Comparison of ENCODE assay signal across 24 cellular contexts in genomic region chr10:48574322-48574796, GRCh38. TPM values are rescaled to one million over a fixed set of nuclear protein-coding genes. Genes with fewer than 3 reads are reported as not detected.
DNase-seq lines count a peak whose midpoint lies in the region; ATAC-seq, FAIRE-seq and TF ChIP-seq lines count a peak whose summit lies in the region.
"Had no signal": no experiment of that assay in that cellular context is flagged by ENCODE, and none has a peak within 500 bp of the region (broad histone marks: within the 10 kb centered on the region; RNA-seq: fewer than 3 reads in every experiment).

No MANE protein-coding gene starts in this region.

- H3K18ac ChIP-seq in mesendoderm (ENCODE audit: low read length), result no peak overlapping the region

- H3K79me1 ChIP-seq in mesendoderm (ENCODE audit: low read length), result no peaks in the 10 kb centered on the region

- peak overlapping the region; percentile 79 for H2AFZ ChIP-seq in OCI-LY7 (ENCODE audit: low read length)

- H4K8ac ChIP-seq in mesendoderm (ENCODE audit: low read depth, low read length), result no peak overlapping the region

- peak; percentile 34 for ATAC-seq in HG02798 (IDR thresholded peaks at IDR 0.05; ENCODE audit: poor library complexity, unreplicated experiment)
- ATAC-seq: activated T-cell treated with anti-CD3 and anti-CD28 coated beads, Interleukin-2, amount 50 U/mL, for 72 hours; left lung; T-cell had no signal

- H3K27ac ChIP-seq in OCI-LY7 (ENCODE audit: low read depth, low read length, poor library complexity, severe bottlenecking), result peak overlapping the region; percentile 95
- H3K27ac ChIP-seq in mesendoderm (ENCODE audit: low read depth, low read length), result no peak overlapping the region
- H3K27ac ChIP-seq in substantia nigra (ENCODE audit: low read depth, low read length, poor library complexity, severe bottlenecking), result no peak overlapping the region
- H3K27ac ChIP-seq: left lung, thoracic aorta had no signal

- H3K4me2 ChIP-seq in OCI-LY7 (ENCODE audit: low read length) (peak overlapping the region; percentile 71), mesendoderm (ENCODE audit: low read length) (no peak overlapping the region)

- H4K5ac ChIP-seq in mesendoderm (ENCODE audit: low read length), result no peak overlapping the region

- no peak overlapping the region for H3K4me3 ChIP-seq in GM06990 (replicated peaks; ENCODE audit: low read depth, low read length)
- H3K4me3 ChIP-seq in OCI-LY7 (ENCODE audit: low read depth, low read length, poor library complexity, severe bottlenecking), result peak overlapping the region; percentile 52
- no peak overlapping the region for H3K4me3 ChIP-seq in mesendoderm (ENCODE audit: low read length)
- H3K4me3 ChIP-seq: left lung, thoracic aorta had no signal

- no peak for TF ChIP-seq CTCF in GM06990 (IDR thresholded peaks at IDR 0.05; ENCODE audit: insufficient read depth, low read length, poor library complexity, severe bottlenecking)
- no peak for TF ChIP-seq CTCF in OCI-LY7 (conservative IDR thresholded peaks at IDR 0.05; ENCODE audit: low read length)
- no peak for TF ChIP-seq CTCF in GM10248 (IDR thresholded peaks at IDR 0.05; ENCODE audit: control extremely low read depth, extremely low read depth, low read depth, missing control alignments)

- H3K27me3 ChIP-seq in GM06990 (replicated peaks; ENCODE audit: control insufficient read depth, insufficient read depth, low read length), result no peaks in the 10 kb centered on the region
- H3K27me3 ChIP-seq in mesendoderm (ENCODE audit: insufficient read depth, low read length, poor library complexity), result no peaks in the 10 kb centered on the region
- H3K27me3 ChIP-seq: left lung had no signal

- H3K9ac ChIP-seq in mesendoderm (ENCODE audit: low read length), result no peak overlapping the region

- no peak overlapping the region for H3K56ac ChIP-seq in mesendoderm (ENCODE audit: low read length)

- no peaks in the 10 kb centered on the region for H3K79me2 ChIP-seq in OCI-LY7 (ENCODE audit: insufficient read depth, low read depth, low read length)
- no peaks in the 10 kb centered on the region for H3K79me2 ChIP-seq in mesendoderm (ENCODE audit: control insufficient read depth, insufficient read depth, low read length)

- H2BK120ac ChIP-seq in mesendoderm (ENCODE audit: low read depth, low read length), result no peak overlapping the region

- H3K23ac ChIP-seq in mesendoderm (ENCODE audit: low read length), result no peak overlapping the region

- DNase-seq in GM06990 (ENCODE audit: extremely low read depth, insufficient read length), result peak; percentile 30
- peak; percentile 89 for DNase-seq in OCI-LY7 (ENCODE audit: low spot score)
- DNase-seq in mesendoderm, result peak; percentile 73
- DNase-seq in GM10248 (ENCODE audit: extremely low spot score), result no peak
- no peak for DNase-seq in AG08395 (ENCODE audit: low spot score)
- no peak for DNase-seq in urothelium cell line (ENCODE audit: low spot score)
- DNase-seq in substantia nigra (lab: John Stamatoyannopoulos, UW), result no peak
- DNase-seq: activated CD4-positive, alpha-beta T cell treated with anti-CD3 and anti-CD28 coated beads for 4 hours; activated naive CD4-positive, alpha-beta T cell treated with anti-CD3 and anti-CD28 coated beads for 36 hours; activated T-cell treated with anti-CD3 and anti-CD28 coated beads, Interleukin-2, amount 50 U/mL, for 72 hours; aorta; CD4-positive, alpha-beta memory T cell; foreskin fibroblast; left lung; midbrain; NCI-H526 treated with DMSO at 0.1 percent for 48 hours; nephron progenitor cell; OCI-M1; posterior cingulate gyrus; SHP77; T-cell had no signal

- H3K36me3 ChIP-seq in GM06990 (ENCODE audit: control insufficient read depth, insufficient read depth, low read length), result no peaks in the 10 kb centered on the region
- H3K36me3 ChIP-seq in OCI-LY7 (ENCODE audit: insufficient read depth, low read length), result no peaks in the 10 kb centered on the region
- H3K36me3 ChIP-seq in mesendoderm (ENCODE audit: control insufficient read depth, insufficient read depth, low read length), result no peaks in the 10 kb centered on the region
- H3K36me3 ChIP-seq: left lung, thoracic aorta had no signal

- no peak overlapping the region for H2BK15ac ChIP-seq in mesendoderm (replicated peaks; ENCODE audit: low read depth)

- no CpG with 5 or more reads among the region's 5 CpGs for WGBS in mesendoderm (ENCODE audit: extremely low coverage, insufficient coverage, low lambda C conversion rate)

- H2BK5ac ChIP-seq in mesendoderm (ENCODE audit: low read length), result no peak overlapping the region

- POLR2A ChIA-PET in OCI-LY7 (lab: Charles Lee) (interaction anchor here (0.8 to 2.8 kb wide), 11 partner anchors 9 to 590 kb away, joined by 3 to 13 read pairs (median 7); no protein-coding TSS in a partner anchor), GM10248 (lab: Yijun Ruan, JAX) (no interaction called here)

- intact Hi-C loops in OCI-LY7 (cut with micrococcal nuclease; ENCODE audit: unreplicated experiment), result loop anchor here (2.0 kb wide), 1 partner anchor 96 kb away; no protein-coding TSS in a partner anchor

- BruUV-seq in OCI-LY7 (replicated peaks; lab: Mats Ljungman, UMichigan), result no TSS peak

- H3K4me1 ChIP-seq in OCI-LY7 (ENCODE audit: insufficient read depth, low read length, poor library complexity, severe bottlenecking) (peaks cover 90% of the 10 kb centered on the region), mesendoderm (ENCODE audit: control insufficient read depth, low read depth, low read length) (no peaks in the 10 kb centered on the region)

- H2AK5ac ChIP-seq in mesendoderm (ENCODE audit: low read length), result no peak overlapping the region

- no peaks in the 10 kb centered on the region for H3K9me3 ChIP-seq in OCI-LY7 (ENCODE audit: low read length)
- H3K9me3 ChIP-seq: left lung, thoracic aorta had no signal

- H3K9me2 ChIP-seq in OCI-LY7 (ENCODE audit: insufficient read depth, low read length), result no peaks in the 10 kb centered on the region

- FAIRE-seq in urothelium cell line (lab: Jason Lieb, UNC), result no peak
- FAIRE-seq: G401.6 had no signal

- H4K20me1 ChIP-seq in OCI-LY7 (ENCODE audit: insufficient read depth, low read length), result no peaks in the 10 kb centered on the region

- CTCF ChIA-PET in OCI-LY7 (lab: Charles Lee; ENCODE audit: unreplicated experiment) (interaction anchor here (0.7 to 2.0 kb wide), 2 partner anchors 46 to 82 kb away, joined by 3 to 30 read pairs; no protein-coding TSS in a partner anchor), GM10248 (lab: Yijun Ruan, JAX) (interaction anchor here (1.6 to 3.1 kb wide), 3 partner anchors 22 to 82 kb away, joined by 11 to 12 read pairs (median 11); no protein-coding TSS in a partner anchor)

- H3K4ac ChIP-seq in mesendoderm (ENCODE audit: low read depth, low read length), result no peak overlapping the region

RNA-seq across cellular contexts. Expression of gene ARHGAP22, which starts 30.5 kb away (rescaled TPM):
- 0.08 and 0.19 TPM in 2 replicates for total RNA-seq in OCI-LY7 (2014; rRNA removed; shearing (Covaris generic))
- 0.41 and 0.46 TPM in 2 replicates for total RNA-seq in OCI-LY7 (2022)
- 3.6 TPM for polyA plus RNA-seq in mesendoderm (2013, experiment 1 of 2)
- 3.5 TPM for polyA plus RNA-seq in mesendoderm (2013, experiment 2 of 2)
- total RNA-seq: activated naive CD4-positive, alpha-beta T cell treated with anti-CD3 and anti-CD28 coated beads for 36 hours; activated T-cell treated with anti-CD3 and anti-CD28 coated beads, Interleukin-2, amount 50 U/mL, for 72 hours had no signal
- polyA plus RNA-seq: CD4-positive, alpha-beta memory T cell had no signal

Comparison
In these comparisons a context has a peak if more than half of its experiments do, and no peak if none do; other contexts are left out.
1. DNase-seq: peak in GM06990 (single experiment), OCI-LY7 (single experiment) and mesendoderm (single experiment); none in GM10248 (single experiment), AG08395 (single experiment), urothelium cell line (single experiment) and substantia nigra (0 of 49).